In the genomic region with DNA sequence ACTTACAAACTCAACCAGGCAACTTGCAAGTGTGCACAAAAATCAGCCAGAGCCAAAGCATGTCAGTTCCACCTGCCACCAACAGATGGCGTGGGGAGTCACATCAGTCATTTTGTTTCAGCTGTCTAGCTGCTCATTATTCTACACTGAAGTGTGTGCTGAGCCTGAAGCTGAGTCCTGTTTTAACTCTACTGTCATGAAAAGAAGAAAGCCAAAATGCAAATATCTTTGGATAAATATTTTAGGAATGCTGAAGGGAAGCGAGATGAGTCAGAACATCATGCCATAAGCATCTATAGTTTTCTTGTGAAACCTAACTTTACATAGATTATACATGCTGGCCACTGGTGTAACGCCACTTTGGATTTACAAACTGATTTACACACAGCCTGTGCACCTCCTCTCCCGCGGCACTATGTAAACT, we compare ENCODE assay signal across 8 cellular contexts.
A peak's percentile ranks its signal among the peaks of the same experiment; 100 is the strongest.
DNase-seq lines count a peak whose midpoint lies in the region; ATAC-seq and FAIRE-seq lines count a peak whose summit lies in the region.

No MANE protein-coding gene starts in this region.

- POLR2A ChIA-PET in T-cell (lab: Charles Lee), result no interaction called here

- H3K4me3 ChIP-seq in small intestine (ENCODE audit: low read depth in 1 of 2, low read length in 2 of 2), result no peak overlapping the region

- no peaks in the 10 kb centered on the region for H3K27me3 ChIP-seq in small intestine (ENCODE audit: control insufficient read depth in 2 of 2, insufficient read depth in 2 of 2, low read length in 2 of 2)

- no peaks in the 10 kb centered on the region for H3K9me3 Mint-ChIP-seq in T-cell

- H3K4me1 ChIP-seq in small intestine (ENCODE audit: control insufficient read depth in 2 of 2, insufficient read depth in 1 of 2, low read depth in 1 of 2, low read length in 1 of 2), result no peaks in the 10 kb centered on the region

- peaks cover 0 to 2% (median 0%) of the 10 kb centered on the region in 3 donors for H3K4me1 Mint-ChIP-seq in T-cell

- H3K27me3 Mint-ChIP-seq in T-cell, result no peaks in the 10 kb centered on the region

- 28 to 31% (median 29%) methylated on average over 5 of the region's 5 CpGs for WGBS in small intestine, 3 donors

- H3K27ac ChIP-seq in small intestine (ENCODE audit: low read depth in 1 of 2, low read length in 1 of 2), result no peak overlapping the region

- H3K36me3 Mint-ChIP-seq in T-cell, result peaks cover 13% of the 10 kb centered on the region

- no peaks in the 10 kb centered on the region for H3K9me3 ChIP-seq in small intestine (ENCODE audit: control insufficient read depth, low read depth)

- H3K27ac Mint-ChIP-seq in T-cell, result no peak overlapping the region

- DNase-seq in GM04504 (ENCODE audit: low read depth), result peak; percentile 43
- peak; percentile 34 for DNase-seq in NCI-H1092 (lab: John Stamatoyannopoulos, UW)
- DNase-seq in T-cell, result peak in 33 of 34 experiments; percentile 6 to 68 (median 47)
- DNase-seq in astrocyte of the hippocampus (ENCODE audit: low read depth, low spot score), result peak; percentile 78
- peak; percentile 72 to 81 for DNase-seq in hippocampal formation (lab: John Stamatoyannopoulos, UW)
- peak; percentile 74 for DNase-seq in small intestine

- H3K4me3 Mint-ChIP-seq in T-cell, result no peak overlapping the region

- H3K36me3 ChIP-seq in small intestine (ENCODE audit: control insufficient read depth in 2 of 2, insufficient read depth in 2 of 2, low read length in 2 of 2), result peaks cover 0 to 10% of the 10 kb centered on the region in 2 donors

- no peak for FAIRE-seq in small intestine (lab: Jason Lieb, UNC)

- CTCF ChIA-PET in T-cell (lab: Charles Lee), result interaction anchor here (0.7 to 1.7 kb wide), 8 partner anchors 28 to 218 kb away, joined by 3 to 5 read pairs (median 4); a partner anchor contains a TSS

- ATAC-seq in T-cell (replicated peaks in 1 of 4) (peak; percentile 40 to 75 (median 72)), GM18502 (IDR thresholded peaks at IDR 0.05; ENCODE audit: poor library complexity, unreplicated experiment) (no peak), HG03159 (IDR thresholded peaks at IDR 0.05; ENCODE audit: unreplicated experiment) (no peak)

Comparison
In these comparisons a context has a peak if more than half of its experiments do, and no peak if none do; other contexts are left out.
1. ATAC-seq: peak in T-cell (4 of 4); none in GM18502 (single experiment) and HG03159 (single experiment).
2. Peak in every context shown above with its lines, with median percentiles within 50 percentile points of each other: DNase-seq.